In genomic region chr20:2845607-2846006, GRCh38 we compare ENCODE assay signal across 25 cellular contexts. TPM values are rescaled to one million over a fixed set of nuclear protein-coding genes. Genes with fewer than 3 reads are reported as not detected.
DNase-seq lines count a peak whose midpoint lies in the region; ATAC-seq and TF ChIP-seq lines count a peak whose summit lies in the region.
"Had no signal": no experiment of that assay in that cellular context is flagged by ENCODE, and none has a peak within 500 bp of the region (broad histone marks: within the 10 kb centered on the region; RNA-seq: fewer than 3 reads in every experiment).

No MANE protein-coding gene starts in this region.

- no peaks in the 10 kb centered on the region for H3K9me3 ChIP-seq in T-helper 17 cell (ENCODE audit: control insufficient read depth, low read length, poor library complexity, severe bottlenecking)
- no peaks in the 10 kb centered on the region for H3K9me3 ChIP-seq in WERI-Rb-1 (ENCODE audit: severe bottlenecking)
- H3K9me3 ChIP-seq: Peyer's patch had no signal

- ATAC-seq in activated CD4-positive, alpha-beta T cell treated with anti-CD3 and anti-CD28 coated beads for 36 hours = peak; percentile 21
- ATAC-seq in natural killer cell treated with Interleukin-12 subunit alpha and Interleukin-12 subunit beta and Interleukin-15 and Interleukin-18, amount 100 ng/mL, for 72 hours = peak; percentile 76 to 82
- ATAC-seq in natural killer cell (no peak), T-helper 17 cell (no peak)
- ATAC-seq: HCT116 had no signal

- no peaks in the 10 kb centered on the region for H3K36me3 ChIP-seq in WERI-Rb-1
- H3K36me3 ChIP-seq: Peyer's patch had no signal

- H3K27ac Mint-ChIP-seq in activated CD4-positive, alpha-beta T cell treated with anti-CD3 and anti-CD28 coated beads for 36 hours = no peak overlapping the region
- H3K27ac Mint-ChIP-seq in natural killer cell treated with Interleukin-12 subunit alpha and Interleukin-12 subunit beta and Interleukin-15 and Interleukin-18, amount 100 ng/mL, for 72 hours = peak overlapping the region; percentile 70 to 72
- H3K27ac Mint-ChIP-seq in natural killer cell = no peak overlapping the region
- H3K27ac Mint-ChIP-seq in T-helper 17 cell = peak overlapping the region; percentile 86
- H3K27ac Mint-ChIP-seq: B cell had no signal

- peaks cover 31% of the 10 kb centered on the region for H3K4me1 Mint-ChIP-seq in activated CD4-positive, alpha-beta T cell treated with anti-CD3 and anti-CD28 coated beads for 36 hours
- peaks cover 45 to 51% of the 10 kb centered on the region in 2 donors for H3K4me1 Mint-ChIP-seq in natural killer cell treated with Interleukin-12 subunit alpha and Interleukin-12 subunit beta and Interleukin-15 and Interleukin-18, amount 100 ng/mL, for 72 hours (ENCODE audit: low read depth in 2 of 2)
- H3K4me1 Mint-ChIP-seq in natural killer cell (peaks cover 23 to 39% of the 10 kb centered on the region in 2 donors), T-helper 17 cell (peaks cover 24% of the 10 kb centered on the region)

- peaks cover 12% of the 10 kb centered on the region for H3K36me3 Mint-ChIP-seq in activated CD4-positive, alpha-beta T cell treated with anti-CD3 and anti-CD28 coated beads for 36 hours (ENCODE audit: low read depth)
- peaks cover 16% of the 10 kb centered on the region for H3K36me3 Mint-ChIP-seq in natural killer cell treated with Interleukin-12 subunit alpha and Interleukin-12 subunit beta and Interleukin-15 and Interleukin-18, amount 100 ng/mL, for 72 hours
- H3K36me3 Mint-ChIP-seq in natural killer cell = no peaks in the 10 kb centered on the region
- peaks cover 2% of the 10 kb centered on the region for H3K36me3 Mint-ChIP-seq in T-helper 17 cell (ENCODE audit: low read depth)

- no peaks in the 10 kb centered on the region for H3K27me3 ChIP-seq in WERI-Rb-1 (ENCODE audit: insufficient read depth, low read depth, severe bottlenecking)
- H3K27me3 ChIP-seq: Peyer's patch had no signal

- CTCF ChIA-PET in activated CD4-positive, alpha-beta T cell treated with anti-CD3 and anti-CD28 coated beads for 36 hours (lab: Charles Lee) = no interaction called here

- no peak overlapping the region for H3K27ac ChIP-seq in WERI-Rb-1
- H3K27ac ChIP-seq: KMS-11, Peyer's patch had no signal

- no peak for TF ChIP-seq CTCF in natural killer cell (IDR thresholded peaks at IDR 0.05)
- TF ChIP-seq CTCF in WERI-Rb-1 (IDR thresholded peaks at IDR 0.05; ENCODE audit: low read depth, low read length) = no peak

- no peak overlapping the region for H3K4me3 Mint-ChIP-seq in activated CD4-positive, alpha-beta T cell treated with anti-CD3 and anti-CD28 coated beads for 36 hours
- peak overlapping the region; percentile 32 for H3K4me3 Mint-ChIP-seq in natural killer cell treated with Interleukin-12 subunit alpha and Interleukin-12 subunit beta and Interleukin-15 and Interleukin-18, amount 100 ng/mL, for 72 hours
- H3K4me3 Mint-ChIP-seq in natural killer cell = no peak overlapping the region
- no peak overlapping the region for H3K4me3 Mint-ChIP-seq in T-helper 17 cell
- H3K4me3 Mint-ChIP-seq: B cell, CD14-positive monocyte had no signal

- intact Hi-C loops in activated CD4-positive, alpha-beta T cell treated with anti-CD3 and anti-CD28 coated beads for 36 hours (cut with DNase I, micrococcal nuclease) = no loop called here
- intact Hi-C loops in natural killer cell (cut with micrococcal nuclease) = no loop called here

- no peak overlapping the region for H3K4me3 ChIP-seq in WERI-Rb-1 (ENCODE audit: low read depth, low read length)
- H3K4me3 ChIP-seq: Peyer's patch had no signal

- POLR2A ChIA-PET in activated CD4-positive, alpha-beta T cell treated with anti-CD3 and anti-CD28 coated beads for 36 hours (lab: Charles Lee) = interaction anchor here (0.6 kb wide), 1 partner anchor 155 kb away, joined by 5 read pairs; no protein-coding TSS in a partner anchor

- peak; percentile 31 for DNase-seq in activated CD4-positive, alpha-beta T cell treated with anti-CD3 and anti-CD28 coated beads for 36 hours
- no peak for DNase-seq in activated CD4-positive, alpha-beta T cell treated with anti-CD3 and anti-CD28 coated beads for 48 hours
- DNase-seq in natural killer cell treated with Interleukin-12 subunit alpha and Interleukin-12 subunit beta and Interleukin-15 and Interleukin-18, amount 100 ng/mL, for 72 hours (ENCODE audit: low spot score) = no peak
- no peak for DNase-seq in natural killer cell
- DNase-seq in T-helper 17 cell = no peak
- peak; percentile 23 for DNase-seq in stimulated activated CD8-positive, alpha-beta memory T cell treated with anti-CD3 and anti-CD28 coated beads, Interleukin-4, amount 100 ng/mL, for 48 hours
- DNase-seq in COR-L47 (lab: John Stamatoyannopoulos, UW) = no peak
- DNase-seq in WERI-Rb-1 = no peak
- DNase-seq: EL, GF-D8, GOT3, IMR-90, NCI-H1105, NCI-H146, NCI-H2029 treated with DMSO at 0.1 percent for 48 hours, NCI-H226, NCI-H510A treated with DMSO at 0.1 percent for 48 hours, NCI-H748 treated with DMSO at 0.1 percent for 48 hours, Peyer's patch had no signal

- no peaks in the 10 kb centered on the region for H3K9me3 Mint-ChIP-seq in activated CD4-positive, alpha-beta T cell treated with anti-CD3 and anti-CD28 coated beads for 36 hours (ENCODE audit: low read depth)
- H3K9me3 Mint-ChIP-seq in natural killer cell treated with Interleukin-12 subunit alpha and Interleukin-12 subunit beta and Interleukin-15 and Interleukin-18, amount 100 ng/mL, for 72 hours = no peaks in the 10 kb centered on the region
- H3K9me3 Mint-ChIP-seq in natural killer cell = no peaks in the 10 kb centered on the region
- H3K9me3 Mint-ChIP-seq: CD14-positive monocyte had no signal

- H3K27me3 Mint-ChIP-seq in activated CD4-positive, alpha-beta T cell treated with anti-CD3 and anti-CD28 coated beads for 36 hours = no peaks in the 10 kb centered on the region
- H3K27me3 Mint-ChIP-seq in natural killer cell treated with Interleukin-12 subunit alpha and Interleukin-12 subunit beta and Interleukin-15 and Interleukin-18, amount 100 ng/mL, for 72 hours = no peaks in the 10 kb centered on the region
- H3K27me3 Mint-ChIP-seq in natural killer cell (ENCODE audit: low read depth in 2 of 2) (no peaks in the 10 kb centered on the region), T-helper 17 cell (no peaks in the 10 kb centered on the region)
- H3K27me3 Mint-ChIP-seq: B cell had no signal

RNA-seq across cellular contexts. Expression of gene VPS16, which starts 5.1 kb away (rescaled TPM):
- 10 to 100 TPM; 32.3 to 47.6 TPM for total RNA-seq in activated CD4-positive, alpha-beta T cell treated with anti-CD3 and anti-CD28 coated beads for 36 hours
- total RNA-seq in natural killer cell treated with Interleukin-12 subunit alpha and Interleukin-12 subunit beta and Interleukin-15 and Interleukin-18, amount 100 ng/mL, for 72 hours = 100 to 1,000 TPM in 1 of 2 donors, 10 to 100 TPM in 1; 88.0 to 101 TPM
- total RNA-seq in natural killer cell (100 to 1,000 TPM; 108 to 118 (median 109) TPM), T-helper 17 cell (10 to 100 TPM; 41.9 to 42.9 TPM)

RNA-seq across cellular contexts. Expression of gene PCED1A, which starts 5.2 kb away (rescaled TPM):
- 10 to 100 TPM; 29.4 to 35.3 TPM for total RNA-seq in activated CD4-positive, alpha-beta T cell treated with anti-CD3 and anti-CD28 coated beads for 36 hours
- total RNA-seq in natural killer cell treated with Interleukin-12 subunit alpha and Interleukin-12 subunit beta and Interleukin-15 and Interleukin-18, amount 100 ng/mL, for 72 hours = 10 to 100 TPM; 53.8 to 62.6 TPM
- total RNA-seq in natural killer cell (10 to 100 TPM; 70.3 to 76.5 (median 71.1) TPM), T-helper 17 cell (10 to 100 TPM; 45.8 to 47.0 TPM)

RNA-seq across cellular contexts. Expression of gene PTPRA, which starts 27.7 kb away (rescaled TPM):
- 10 to 100 TPM; 58.5 to 86.3 TPM for total RNA-seq in activated CD4-positive, alpha-beta T cell treated with anti-CD3 and anti-CD28 coated beads for 36 hours
- 10 to 100 TPM; 50.4 to 76.0 TPM for total RNA-seq in natural killer cell treated with Interleukin-12 subunit alpha and Interleukin-12 subunit beta and Interleukin-15 and Interleukin-18, amount 100 ng/mL, for 72 hours
- total RNA-seq in natural killer cell (100 to 1,000 TPM; 125 to 172 (median 141) TPM), T-helper 17 cell (10 to 100 TPM; 72.1 to 76.5 TPM)

RNA-seq across cellular contexts. Expression of gene TMEM239, which starts 29.4 kb away (rescaled TPM):
- not detected for total RNA-seq in activated CD4-positive, alpha-beta T cell treated with anti-CD3 and anti-CD28 coated beads for 36 hours
- not detected for total RNA-seq in natural killer cell treated with Interleukin-12 subunit alpha and Interleukin-12 subunit beta and Interleukin-15 and Interleukin-18, amount 100 ng/mL, for 72 hours
- total RNA-seq in natural killer cell = not detected
- not detected for total RNA-seq in T-helper 17 cell
- total RNA-seq: A172, B cell, IMR-90, OCI-LY7, Peyer's patch had no signal

RNA-seq across cellular contexts. Expression of gene C20orf141, which starts 30.8 kb away (rescaled TPM):
- total RNA-seq in activated CD4-positive, alpha-beta T cell treated with anti-CD3 and anti-CD28 coated beads for 36 hours = not detected
- not detected for total RNA-seq in natural killer cell treated with Interleukin-12 subunit alpha and Interleukin-12 subunit beta and Interleukin-15 and Interleukin-18, amount 100 ng/mL, for 72 hours
- total RNA-seq in natural killer cell (not detected), T-helper 17 cell (not detected)
- total RNA-seq: A172, B cell, OCI-LY7, Peyer's patch had no signal

Comparison
In these comparisons a context has a peak if more than half of its experiments do, and no peak if none do; other contexts are left out.
1. ATAC-seq: peak in activated CD4-positive, alpha-beta T cell treated with anti-CD3 and anti-CD28 coated beads for 36 hours (single experiment) and natural killer cell treated with Interleukin-12 subunit alpha and Interleukin-12 subunit beta and Interleukin-15 and Interleukin-18, amount 100 ng/mL, for 72 hours (2 of 2); none in natural killer cell (0 of 3) and T-helper 17 cell (single experiment).
2. DNase-seq: peak in activated CD4-positive, alpha-beta T cell treated with anti-CD3 and anti-CD28 coated beads for 36 hours (single experiment) and stimulated activated CD8-positive, alpha-beta memory T cell treated with anti-CD3 and anti-CD28 coated beads, Interleukin-4, amount 100 ng/mL, for 48 hours (single experiment); none in activated CD4-positive, alpha-beta T cell treated with anti-CD3 and anti-CD28 coated beads for 48 hours (single experiment), natural killer cell treated with Interleukin-12 subunit alpha and Interleukin-12 subunit beta and Interleukin-15 and Interleukin-18, amount 100 ng/mL, for 72 hours (single experiment), natural killer cell (single experiment), T-helper 17 cell (0 of 3), COR-L47 (single experiment) and WERI-Rb-1 (single experiment).
3. H3K27ac Mint-ChIP-seq: peak in natural killer cell treated with Interleukin-12 subunit alpha and Interleukin-12 subunit beta and Interleukin-15 and Interleukin-18, amount 100 ng/mL, for 72 hours (2 of 2) and T-helper 17 cell (single experiment); none in activated CD4-positive, alpha-beta T cell treated with anti-CD3 and anti-CD28 coated beads for 36 hours (single experiment) and natural killer cell (0 of 2).